25 cellular contexts compared by ENCODE assay signal in genomic region chr9:130899051-130899748, GRCh38. TPM values are rescaled to one million over a fixed set of nuclear protein-coding genes. Genes with fewer than 3 reads are reported as not detected.
"Had no signal": no experiment of that assay in that cellular context is flagged by ENCODE, and none has a peak within 500 bp of the region (broad histone marks: within the 10 kb centered on the region; RNA-seq: fewer than 3 reads in every experiment).

No MANE protein-coding gene starts in this region.

- H3K27me3 ChIP-seq: adrenal gland had no signal

- H3K4me1 ChIP-seq: adrenal gland had no signal

- H3K4me3 ChIP-seq: adrenal gland had no signal

- DNase-seq: activated CD4-positive, alpha-beta memory T cell treated with anti-CD3 and anti-CD28 coated beads for 36 hours; activated CD4-positive, alpha-beta T cell treated with anti-CD3 and anti-CD28 coated beads, Interleukin-2, amount 10 ng/mL, durations not matched to agents 7 days and 5 days; activated CD4-positive, CD25-positive, alpha-beta regulatory T cell; activated CD8-positive, alpha-beta memory T cell treated with anti-CD3 and anti-CD28 coated beads for 24 hours; activated naive CD4-positive, alpha-beta T cell treated with anti-CD3 and anti-CD28 coated beads, Interleukin-2, amount 50 U/mL, for 16 hours; activated naive CD8-positive, alpha-beta T cell treated with anti-CD3 and anti-CD28 coated beads, Interleukin-2, amount 10 ng/mL, durations not matched to agents 7 days and 5 days; activated T-cell treated with anti-CD3 and anti-CD28 coated beads for 4 hours; activated T-cell treated with anti-CD3 and anti-CD28 coated beads, Interleukin-2, amount 50 U/mL, for 48 hours; anterior cingulate cortex; IMR-90; KG1; NCI-H1048; NCI-H146; NCI-H187 treated with DMSO at 0.1 percent for 48 hours; NCI-H2171 treated with DMSO at 0.1 percent for 48 hours; NCI-H345; NCI-H510A; NCI-H526 treated with DMSO at 0.1 percent for 48 hours; NCI-H82; OCI-M1; SHP77 treated with DMSO at 0.1 percent for 48 hours; T-cell; T-helper 2 cell had no signal

- H3K27ac ChIP-seq: adrenal gland, VCaP had no signal

- H3K9me3 ChIP-seq: adrenal gland had no signal

- H3K36me3 ChIP-seq: adrenal gland had no signal

RNA-seq across cellular contexts. Expression of gene QRFP, which starts 2.6 kb away (rescaled TPM):
- polyA plus RNA-seq: adrenal gland, IMR-90 had no signal
